17 cellular contexts compared by ENCODE assay signal in the genomic region with DNA sequence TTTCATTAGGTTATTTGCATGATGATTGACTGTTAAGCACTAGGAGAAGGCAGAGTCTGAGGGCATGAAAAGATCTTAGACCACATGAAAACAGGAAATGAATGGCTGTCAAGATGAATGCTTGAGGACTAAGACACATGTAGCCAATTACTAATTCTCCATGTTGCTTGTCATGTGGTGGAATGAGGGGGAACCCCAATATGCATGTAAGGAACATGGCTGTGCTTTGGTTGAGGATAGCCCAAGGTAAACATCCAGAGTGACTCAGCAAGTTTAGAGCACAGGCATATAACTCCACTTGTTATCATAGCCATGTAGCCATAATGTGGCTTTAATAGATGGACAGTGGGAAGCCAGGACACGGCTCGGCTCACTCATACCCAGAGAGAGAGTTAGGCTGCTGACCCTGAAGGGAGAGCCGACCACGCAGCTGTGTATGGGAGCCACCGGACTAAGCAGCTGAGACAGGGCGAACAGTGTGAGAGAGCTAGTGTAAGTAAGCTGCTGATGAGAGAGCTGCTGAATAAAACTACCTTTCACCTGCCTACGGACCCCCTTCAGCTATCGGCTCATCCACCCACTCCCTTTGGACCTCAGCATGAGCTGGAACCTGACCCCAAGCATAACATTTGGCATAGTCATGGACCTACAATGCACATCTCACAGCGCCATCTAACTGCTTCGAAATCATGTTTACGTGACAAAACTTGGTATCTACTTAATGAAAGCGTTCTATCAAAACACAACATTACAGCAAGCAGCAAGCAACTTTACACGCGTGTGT. TPM values are rescaled to one million over a fixed set of nuclear protein-coding genes. Genes with fewer than 3 reads are reported as not detected.
DNase-seq lines count a peak whose midpoint lies in the region; ATAC-seq and TF ChIP-seq lines count a peak whose summit lies in the region.
"Had no signal": no experiment of that assay in that cellular context is flagged by ENCODE, and none has a peak within 500 bp of the region (broad histone marks: within the 10 kb centered on the region; RNA-seq: fewer than 3 reads in every experiment).

No MANE protein-coding gene starts in this region.

- ATAC-seq in Right ventricle myocardium superior (ENCODE audit: poor library complexity) = no peak
- ATAC-seq in HG03571 (IDR thresholded peaks at IDR 0.05; ENCODE audit: unreplicated experiment) = no peak
- ATAC-seq: stimulated activated memory B cell treated with anti-CD40 and anti-IgM and Interleukin-4, amounts not matched to agents 10 μg/mL and 1 μg/mL and 100 μg/mL, for 72 hours had no signal

- no peaks in the 10 kb centered on the region for H3K36me3 ChIP-seq in cardiac muscle cell
- H3K36me3 ChIP-seq: vagina had no signal

- TF ChIP-seq CTCF in cardiac muscle cell (IDR thresholded peaks at IDR 0.05; ENCODE audit: low read depth, low read length) (no peak), epithelial cell of esophagus (IDR thresholded peaks at IDR 0.05; ENCODE audit: insufficient read depth, low read depth, low read length, missing control alignments) (no peak)

- intact Hi-C loops in Right ventricle myocardium superior (cut with DNase I) = no loop called here

- H3K4me3 ChIP-seq in cardiac muscle cell = no peak overlapping the region
- H3K4me3 ChIP-seq in epithelial cell of esophagus (ENCODE audit: low read length) = no peak overlapping the region
- H3K4me3 ChIP-seq: PC-9, vagina had no signal

- H3K4me1 ChIP-seq in cardiac muscle cell (ENCODE audit: low read depth) = peaks cover 14% of the 10 kb centered on the region
- H3K4me1 ChIP-seq: vagina had no signal

- DNase-seq in cardiac muscle cell (ENCODE audit: low read depth in 1 of 2, low spot score in 1 of 2) (no peak), Right ventricle myocardium superior (no peak), MV-4-11 (lab: John Stamatoyannopoulos, UW) (peak; percentile 26), epithelial cell of esophagus (ENCODE audit: low read depth) (peak; percentile 3), stromal cell of bone marrow (ENCODE audit: low read depth) (peak; percentile 10), AML-193 (lab: John Stamatoyannopoulos, UW) (no peak), COR-L47 (lab: John Stamatoyannopoulos, UW) (no peak)
- DNase-seq: amniotic stem cell; effector memory CD4-positive, alpha-beta T cell; head of caudate nucleus; NCI-H1417 treated with DMSO at 0.1 percent for 48 hours; NCI-H446; PC-9; stimulated activated CD4-positive, alpha-beta T cell treated with anti-CD3 and anti-CD28 coated beads, Interleukin-2, amount 100 ng/mL, for 48 hours had no signal

- H3K27me3 ChIP-seq in cardiac muscle cell = no peaks in the 10 kb centered on the region
- H3K27me3 ChIP-seq: vagina had no signal

- H3K9me3 ChIP-seq in cardiac muscle cell (ENCODE audit: low read depth) = no peaks in the 10 kb centered on the region
- H3K9me3 ChIP-seq: vagina had no signal

- H3K27ac ChIP-seq in cardiac muscle cell = peak overlapping the region; percentile 93
- H3K27ac ChIP-seq: PC-9, vagina had no signal

RNA-seq across cellular contexts. Expression of gene ANO10, which starts 37.6 kb away (rescaled TPM):
- 15.0 and 16.0 TPM in 2 replicates for total RNA-seq in cardiac muscle cell
- 31.8 and 36.6 TPM in 2 replicates for polyA plus RNA-seq in cardiac muscle cell
- total RNA-seq in Right ventricle myocardium superior = 9.9 TPM

Comparison
In these comparisons a context has a peak if more than half of its experiments do, and no peak if none do; other contexts are left out.
1. DNase-seq: peak in MV-4-11 (single experiment), epithelial cell of esophagus (single experiment) and stromal cell of bone marrow (single experiment); none in cardiac muscle cell (0 of 2), Right ventricle myocardium superior (single experiment), AML-193 (0 of 2) and COR-L47 (single experiment).